In genomic region chr2:12964904-12965539, GRCh38 we compare ENCODE assay signal across 12 cellular contexts.
A peak's percentile ranks its signal among the peaks of the same experiment; 100 is the strongest.
DNase-seq lines count a peak whose midpoint lies in the region; ATAC-seq and TF ChIP-seq lines count a peak whose summit lies in the region.
"Had no signal": no experiment of that assay in that cellular context is flagged by ENCODE, and none has a peak within 500 bp of the region (broad histone marks: within the 10 kb centered on the region; RNA-seq: fewer than 3 reads in every experiment).

No MANE protein-coding gene starts in this region.

- H3K27me3 Mint-ChIP-seq in stimulated activated naive CD8-positive, alpha-beta T cell treated with anti-CD3 and anti-CD28 coated beads, Interleukin-15, Interleukin-2, amounts not matched to agents 100 ng/mL and 50 ng/mL, for 24 hours = peaks cover 27% of the 10 kb centered on the region
- no peaks in the 10 kb centered on the region for H3K27me3 Mint-ChIP-seq in T-helper 17 cell
- H3K27me3 Mint-ChIP-seq in glutamatergic neuron (ENCODE audit: unreplicated experiment) = no peaks in the 10 kb centered on the region

- no peaks in the 10 kb centered on the region for H3K9me3 ChIP-seq in T-helper 17 cell (ENCODE audit: control insufficient read depth, low read length, poor library complexity, severe bottlenecking)
- H3K9me3 ChIP-seq: body of pancreas, suprapubic skin had no signal

- H3K4me1 Mint-ChIP-seq in stimulated activated naive CD8-positive, alpha-beta T cell treated with anti-CD3 and anti-CD28 coated beads, Interleukin-15, Interleukin-2, amounts not matched to agents 100 ng/mL and 50 ng/mL, for 24 hours (ENCODE audit: low read depth) = peaks cover 25% of the 10 kb centered on the region
- peaks cover 14% of the 10 kb centered on the region for H3K4me1 Mint-ChIP-seq in T-helper 17 cell
- H3K4me1 Mint-ChIP-seq in glutamatergic neuron (ENCODE audit: low read depth, unreplicated experiment) = peaks cover 7% of the 10 kb centered on the region

- no peak for ATAC-seq in stimulated activated naive CD8-positive, alpha-beta T cell treated with anti-CD3 and anti-CD28 coated beads, Interleukin-15, Interleukin-2, amounts not matched to agents 100 U/mL and 50 U/mL, for 24 hours
- ATAC-seq in T-helper 17 cell = no peak
- no peak for ATAC-seq in GM18867 (IDR thresholded peaks at IDR 0.05; ENCODE audit: unreplicated experiment)
- ATAC-seq: body of pancreas had no signal

- H3K27ac Mint-ChIP-seq in stimulated activated naive CD8-positive, alpha-beta T cell treated with anti-CD3 and anti-CD28 coated beads, Interleukin-15, Interleukin-2, amounts not matched to agents 100 ng/mL and 50 ng/mL, for 24 hours = peak overlapping the region; percentile 74
- H3K27ac Mint-ChIP-seq in T-helper 17 cell = no peak overlapping the region
- H3K27ac Mint-ChIP-seq in glutamatergic neuron (ENCODE audit: unreplicated experiment) = peak overlapping the region; percentile 77

- TF ChIP-seq CTCF in glutamatergic neuron (IDR thresholded peaks at IDR 0.05; ENCODE audit: partially characterized antibody, unreplicated experiment) = no peak

- H3K9me3 Mint-ChIP-seq in stimulated activated naive CD8-positive, alpha-beta T cell treated with anti-CD3 and anti-CD28 coated beads, Interleukin-15, Interleukin-2, amounts not matched to agents 100 ng/mL and 50 ng/mL, for 24 hours = no peaks in the 10 kb centered on the region
- no peaks in the 10 kb centered on the region for H3K9me3 Mint-ChIP-seq in glutamatergic neuron (ENCODE audit: unreplicated experiment)

- DNase-seq in stimulated activated naive CD8-positive, alpha-beta T cell treated with anti-CD3 and anti-CD28 coated beads, Interleukin-15, Interleukin-2, amounts not matched to agents 100 U/mL and 50 U/mL, for 24 hours = no peak
- DNase-seq in T-helper 17 cell (no peak), glutamatergic neuron (peak; percentile 20), hippocampal formation (lab: John Stamatoyannopoulos, UW) (no peak), DMS153 treated with DMSO at 0.1 percent for 48 hours (lab: John Stamatoyannopoulos, UW; ENCODE audit: unreplicated experiment) (no peak)
- DNase-seq: body of pancreas, cortex of kidney, NCI-H1930, NCI-H510A treated with DMSO at 0.1 percent for 48 hours had no signal

- peak overlapping the region; percentile 40 for H3K4me3 Mint-ChIP-seq in stimulated activated naive CD8-positive, alpha-beta T cell treated with anti-CD3 and anti-CD28 coated beads, Interleukin-15, Interleukin-2, amounts not matched to agents 100 ng/mL and 50 ng/mL, for 24 hours
- peak overlapping the region; percentile 0 for H3K4me3 Mint-ChIP-seq in T-helper 17 cell
- H3K4me3 Mint-ChIP-seq in glutamatergic neuron (ENCODE audit: unreplicated experiment) = no peak overlapping the region

- H3K36me3 Mint-ChIP-seq in stimulated activated naive CD8-positive, alpha-beta T cell treated with anti-CD3 and anti-CD28 coated beads, Interleukin-15, Interleukin-2, amounts not matched to agents 100 ng/mL and 50 ng/mL, for 24 hours (ENCODE audit: low read depth) = no peaks in the 10 kb centered on the region
- H3K36me3 Mint-ChIP-seq in T-helper 17 cell (ENCODE audit: low read depth) (peaks cover 2% of the 10 kb centered on the region), glutamatergic neuron (ENCODE audit: unreplicated experiment) (peaks cover 1% of the 10 kb centered on the region)
